Comparison of ENCODE assay signal across 12 cellular contexts in the genomic region with DNA sequence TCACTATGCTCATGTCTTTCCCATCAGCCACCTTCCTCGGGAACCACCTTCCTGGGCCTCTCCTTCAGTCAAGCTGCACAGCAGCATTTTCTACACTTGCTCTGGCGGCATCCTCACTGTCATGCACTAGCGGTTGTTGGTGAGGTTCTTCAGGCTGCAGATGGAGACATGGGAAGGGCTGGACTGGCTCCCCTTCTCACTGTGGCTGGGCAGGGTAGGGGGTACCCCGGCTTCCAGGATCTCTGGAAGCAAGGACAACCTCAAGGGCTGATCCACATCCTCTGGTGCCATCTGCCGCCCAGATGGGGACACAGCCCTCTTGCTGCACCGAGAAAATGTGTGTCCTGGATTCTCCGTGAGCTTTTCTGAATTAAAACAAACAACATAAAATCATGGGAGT. TPM values are rescaled to one million over a fixed set of nuclear protein-coding genes. Genes with fewer than 3 reads are reported as not detected.
A peak's percentile ranks its signal among the peaks of the same experiment; 100 is the strongest.
DNase-seq lines count a peak whose midpoint lies in the region; ATAC-seq, FAIRE-seq and TF ChIP-seq lines count a peak whose summit lies in the region.
"Had no signal": no experiment of that assay in that cellular context is flagged by ENCODE, and none has a peak within 500 bp of the region (broad histone marks: within the 10 kb centered on the region; RNA-seq: fewer than 3 reads in every experiment).

No MANE protein-coding gene starts in this region.

- WGBS in heart right ventricle, 2 donors: 49 to 50% methylated on average over 7 of the region's 7 CpGs
- 37% methylated on average over 6 of the region's 7 CpGs for WGBS in K562 (ENCODE audit: insufficient coverage, low coverage, missing lambda C conversion rate)

- H3K4me2 ChIP-seq in K562 (ENCODE audit: insufficient read depth, low read length): no peak overlapping the region

- H3K4me1 ChIP-seq in heart right ventricle (no peaks in the 10 kb centered on the region), right atrium auricular region (no peaks in the 10 kb centered on the region), K562 (replicated peaks in 1 of 2; ENCODE audit: control insufficient read depth in 2 of 2, insufficient read depth in 2 of 2, low read length in 2 of 2) (peaks cover 10 to 35% of the 10 kb centered on the region in 2 experiments)
- H3K4me1 ChIP-seq: testis had no signal

- TF ChIP-seq EP300 in K562 (IDR thresholded peaks at IDR 0.05; ENCODE audit: low read length): no peak

- H3K27me3 ChIP-seq in heart right ventricle (no peaks in the 10 kb centered on the region), right atrium auricular region (no peaks in the 10 kb centered on the region), K562 (ENCODE audit: control insufficient read depth in 2 of 2, insufficient read depth in 2 of 2, low read length in 2 of 2) (no peaks in the 10 kb centered on the region)
- H3K27me3 ChIP-seq: testis had no signal

- H3K79me2 ChIP-seq in K562 (ENCODE audit: control insufficient read depth, insufficient read depth, low read length): no peaks in the 10 kb centered on the region

- no peaks in the 10 kb centered on the region for H3K9me1 ChIP-seq in K562 (ENCODE audit: control insufficient read depth, insufficient read depth, low read length)

- intact Hi-C loops in heart right ventricle (cut with DNase I) (no loop called here), K562 (cut with micrococcal nuclease) (loop anchor here (10.0 kb wide), 2 partner anchors 271 to 411 kb away; partner anchors contain the start of genes CENPB and SPEF1)

- no peak for DNase-seq in heart right ventricle
- DNase-seq in right atrium auricular region (ENCODE audit: low spot score): no peak
- peak; percentile 36 to 52 (median 40) for DNase-seq in K562 (ENCODE audit: extremely low read depth in 1 of 4, low spot score in 3 of 4)
- peak; percentile 53 for DNase-seq in inferior parietal cortex (ENCODE audit: extremely low spot score)
- DNase-seq in NCI-H1417 treated with DMSO at 0.1 percent for 48 hours (lab: John Stamatoyannopoulos, UW): no peak
- no peak for DNase-seq in NCI-H187 (lab: John Stamatoyannopoulos, UW)
- DNase-seq in KG1 (lab: John Stamatoyannopoulos, UW): no peak
- DNase-seq: activated T-cell treated with anti-CD3 and anti-CD28 coated beads, Interleukin-2, amount 50 U/mL, for 24 hours; Calu3; testis had no signal

- TF ChIP-seq RAD21 in K562 (CRISPR knock-in tag; conservative IDR thresholded peaks at IDR 0.05 in 1 of 2, IDR thresholded peaks at IDR 0.05 in 1 of 2): peak; percentile 66 to 82

- TF ChIP-seq CTCF in heart right ventricle (IDR thresholded peaks at IDR 0.05) (peak in 7 of 9 donors; percentile 37 to 58 (median 42)), right atrium auricular region (IDR thresholded peaks at IDR 0.05) (peak in 1 of 2 donors; percentile 54), K562 (IDR thresholded peaks at IDR 0.05 in 2 of 3, conservative IDR thresholded peaks at IDR 0.05 in 1 of 3; ENCODE audit: insufficient read depth in 2 of 3, low read depth in 1 of 3, low read length in 3 of 3) (peak; percentile 64 to 74 (median 72))

- FAIRE-seq in K562 (lab: Jason Lieb, UNC): peak; percentile 77

- H3K4me3 ChIP-seq in heart right ventricle (no peak overlapping the region), right atrium auricular region (no peak overlapping the region), K562 (no peak overlapping the region)
- H3K4me3 ChIP-seq: skin epidermis, testis had no signal

- no TSS peak for BruUV-seq in K562 (replicated peaks; lab: Mats Ljungman, UMichigan)

- TF ChIP-seq POLR2A in K562 (conservative IDR thresholded peaks at IDR 0.05): no peak

- POLR2A ChIA-PET in K562 (lab: Yijun Ruan, JAX): no interaction called here

- H2AFZ ChIP-seq in K562 (ENCODE audit: low read depth, low read length): no peak overlapping the region

- no peaks in the 10 kb centered on the region for H3K36me3 ChIP-seq in heart right ventricle
- no peaks in the 10 kb centered on the region for H3K36me3 ChIP-seq in right atrium auricular region
- no peaks in the 10 kb centered on the region for H3K36me3 ChIP-seq in K562 (ENCODE audit: control insufficient read depth, insufficient read depth, low read length)

- in situ Hi-C loops in K562 (cut with MboI): no loop called here

- H3K9ac ChIP-seq in K562 (ENCODE audit: insufficient read depth in 1 of 2, low read depth in 2 of 2, low read length in 2 of 2): peak overlapping the region in 1 of 2 experiments; percentile 11; a peak in 1 of 4 replicates

- no peaks in the 10 kb centered on the region for H4K20me1 ChIP-seq in K562 (replicated peaks; ENCODE audit: control insufficient read depth, insufficient read depth, low read length)

- ATAC-seq in heart right ventricle (peak in 2 of 8 donors; percentile 47 to 54), K562 (peak; percentile 66), HG03139 (IDR thresholded peaks at IDR 0.05; ENCODE audit: unreplicated experiment) (no peak)

- H3K27ac ChIP-seq in heart right ventricle: no peak overlapping the region
- H3K27ac ChIP-seq in right atrium auricular region: no peak overlapping the region
- H3K27ac ChIP-seq in K562 (ENCODE audit: extremely low read depth, low read depth, low read length): no peak overlapping the region
- H3K27ac ChIP-seq: skin epidermis, testis had no signal

- H3K9me3 ChIP-seq in heart right ventricle: no peaks in the 10 kb centered on the region
- H3K9me3 ChIP-seq in right atrium auricular region: no peaks in the 10 kb centered on the region
- H3K9me3 ChIP-seq in K562 (replicated peaks; ENCODE audit: control insufficient read depth, insufficient read depth, low read depth, low read length): no peaks in the 10 kb centered on the region
- H3K9me3 ChIP-seq: testis had no signal

- CTCF ChIA-PET in K562 (lab: Yijun Ruan, JAX; ENCODE audit: low intra/inter-chr PET ratio): interaction anchor here (1.3 kb wide), 1 partner anchor 87 kb away, joined by 6 read pairs; no protein-coding TSS in a partner anchor

TF ChIP-seq in K562, 482 proteins besides CTCF, POLR2A, EP300 and RAD21 (continues in another document):
- peak; percentile 51; the same call in 1 of the 2 replicates for TF ChIP-seq STAG1 (CRISPR knock-in tag; IDR thresholded peaks at IDR 0.05; ENCODE audit: borderline replicate concordance)

RNA-seq across cellular contexts. Expression of gene SMOX, which starts 46.9 kb away (rescaled TPM):
- total RNA-seq in heart right ventricle: 1 to 10 TPM; 1.7 to 6.6 (median 3.0) TPM
- 1 to 10 TPM; 1.5 to 4.1 TPM for polyA plus RNA-seq in heart right ventricle
- total RNA-seq in right atrium auricular region: 1 to 10 TPM; 5.2 to 6.6 TPM
- 0.84 and 6.1 TPM in 2 replicates for total RNA-seq in K562 (2011; cell fraction: chromatin; rRNA removed; ENCODE audit: low replicate concordance)
- 3.0 and 3.2 TPM in 2 replicates for total RNA-seq in K562 (2011; cell fraction: nucleolus; rRNA removed)
- 2.4 and 3.3 TPM in 2 replicates for total RNA-seq in K562 (2011; cell fraction: nucleoplasm; rRNA removed)
- 6.7 and 8.2 TPM in 2 replicates for total RNA-seq in K562 (2014; rRNA removed)
- 1.3 and 1.6 TPM in 2 replicates for total RNA-seq in K562 (2014; rRNA removed; fragmentation: Illumina TruSeq; extraction: Trizol)
- 3.7 and 4.3 TPM in 2 replicates for total RNA-seq in K562 (2015; rRNA removed; fragmentation: Illumina TruSeq; extraction: Trizol)
- total RNA-seq in K562 (2021): 5.7 and 8.4 TPM in 2 replicates
- 1.9 and 2.2 TPM in 2 replicates for polyA plus RNA-seq in K562 (2011; rRNA removed)
- polyA plus RNA-seq in K562 (2011; cell fraction: cytosol; rRNA removed): 5.0 and 7.4 TPM in 2 replicates
- 3.9 and 11.2 TPM in 2 replicates for polyA plus RNA-seq in K562 (2011; cell fraction: nucleus; rRNA removed)
- polyA plus RNA-seq in K562 (2012): 8.5 and 13.7 TPM in 2 replicates
- 4.3 and 8.0 TPM in 2 replicates for polyA plus RNA-seq in K562 (2014; fragmentation: Illumina TruSeq; extraction: Trizol)
- 1 to 10 TPM in 1 of 2 experiments, under 1 TPM in 1; 0.76 to 1.5 TPM for polyA plus RNA-seq in K562 (2014; fragmentation: Nextera tagmentation; extraction: Ambion mirVana)
- 5.7 and 8.3 TPM in 2 replicates for polyA plus RNA-seq in K562 (2014; rRNA removed)
- 0.81 and 1.4 TPM in 2 replicates for polyA minus RNA-seq in K562 (2011; rRNA and poly(A)+ RNA removed)
- polyA minus RNA-seq in K562 (2011; cell fraction: cytosol; rRNA and poly(A)+ RNA removed): 1.1 and 1.6 TPM in 2 replicates
- 1.1 and 1.2 TPM in 2 replicates for polyA minus RNA-seq in K562 (2011; cell fraction: nucleus; rRNA and poly(A)+ RNA removed)

RNA-seq across cellular contexts. Expression of gene ADRA1D, which starts 53.6 kb away (rescaled TPM):
- total RNA-seq in heart right ventricle: under 1 TPM in 8 of 10 donors, not detected in 2; 0.10 to 0.64 (median 0.24) TPM
- polyA plus RNA-seq in heart right ventricle: under 1 TPM; 0.07 to 0.84 TPM
- total RNA-seq in right atrium auricular region: not detected
- total RNA-seq in K562 (2011; cell fraction: chromatin; rRNA removed; ENCODE audit: low replicate concordance): 0.21 TPM in 1 of 2 replicates, not detected in the other
- total RNA-seq in K562 (2011; cell fraction: nucleolus; rRNA removed): 0.13 and 0.17 TPM in 2 replicates
- total RNA-seq in K562 (2011; cell fraction: nucleoplasm; rRNA removed): 0.15 TPM in 1 of 2 replicates, not detected in the other
- 0.14 and 0.57 TPM in 2 replicates for total RNA-seq in K562 (2014; rRNA removed)
- total RNA-seq in K562 (2014; rRNA removed; fragmentation: Illumina TruSeq; extraction: Trizol): 0.10 TPM in 1 of 2 replicates, not detected in the other
- total RNA-seq in K562 (2015; rRNA removed; fragmentation: Illumina TruSeq; extraction: Trizol): not detected in 2 replicates
- total RNA-seq in K562 (2021): 0.27 and 0.33 TPM in 2 replicates
- polyA plus RNA-seq in K562 (2011; rRNA removed): 0.03 and 0.06 TPM in 2 replicates
- 0.04 and 0.58 TPM in 2 replicates for polyA plus RNA-seq in K562 (2011; cell fraction: cytosol; rRNA removed)
- 0.06 and 0.11 TPM in 2 replicates for polyA plus RNA-seq in K562 (2011; cell fraction: nucleus; rRNA removed)
- 0.17 and 0.66 TPM in 2 replicates for polyA plus RNA-seq in K562 (2012)
- 0.12 and 0.19 TPM in 2 replicates for polyA plus RNA-seq in K562 (2014; fragmentation: Illumina TruSeq; extraction: Trizol)
- under 1 TPM in 1 of 2 experiments, not detected in 1; 0.01 TPM for polyA plus RNA-seq in K562 (2014; fragmentation: Nextera tagmentation; extraction: Ambion mirVana)
- 0.53 TPM in 1 of 2 replicates, not detected in the other for polyA plus RNA-seq in K562 (2014; rRNA removed)
- polyA minus RNA-seq in K562 (2011; rRNA and poly(A)+ RNA removed): 0.09 TPM in 1 of 2 replicates, not detected in the other
- polyA minus RNA-seq in K562 (2011; cell fraction: cytosol; rRNA and poly(A)+ RNA removed): 1.9 TPM in 1 of 2 replicates, not detected in the other
- polyA minus RNA-seq in K562 (2011; cell fraction: nucleus; rRNA and poly(A)+ RNA removed): 0.11 and 0.40 TPM in 2 replicates
- total RNA-seq: Calu3 had no signal

Comparison
In these comparisons a context has a peak if more than half of its experiments do, and no peak if none do; other contexts are left out.
1. DNase-seq: peak in K562 (4 of 4) and inferior parietal cortex (single experiment); none in heart right ventricle (0 of 2), right atrium auricular region (single experiment), NCI-H1417 treated with DMSO at 0.1 percent for 48 hours (single experiment), NCI-H187 (0 of 2) and KG1 (single experiment).